In genomic region chr4:97990409-97990808, GRCh38 we compare ENCODE assay signal across 33 cellular contexts.
DNase-seq lines count a peak whose midpoint lies in the region; ATAC-seq, FAIRE-seq and TF ChIP-seq lines count a peak whose summit lies in the region.
"Had no signal": no experiment of that assay in that cellular context is flagged by ENCODE, and none has a peak within 500 bp of the region (broad histone marks: within the 10 kb centered on the region; RNA-seq: fewer than 3 reads in every experiment).

No MANE protein-coding gene starts in this region.

- no peak overlapping the region for H3K27ac ChIP-seq in H1 (ENCODE audit: low read depth, low read length)
- H3K27ac ChIP-seq: 22Rv1; A549; BLaER1; BLaER1 treated with 17β-estradiol and CSF1 and Interleukin-3, amounts not matched to agents 10 nM and 100 nM; C4-2B had no signal

- no peak overlapping the region for H2BK20ac ChIP-seq in H1 (ENCODE audit: low read length)

- H4K20me1 ChIP-seq in H1 (replicated peaks in 1 of 2; ENCODE audit: control insufficient read depth in 1 of 2, insufficient read depth in 2 of 2, low read length in 2 of 2): no peaks in the 10 kb centered on the region
- H4K20me1 ChIP-seq: BLaER1; BLaER1 treated with 17β-estradiol and CSF1 and Interleukin-3, amounts not matched to agents 10 nM and 100 nM had no signal

- H3K18ac ChIP-seq in H1 (ENCODE audit: extremely low read depth, low read length): no peak overlapping the region

- H3K79me2 ChIP-seq in H1 (ENCODE audit: control insufficient read depth in 1 of 2, insufficient read depth in 2 of 2, low read length in 2 of 2): no peaks in the 10 kb centered on the region

- H2AK5ac ChIP-seq in H1 (ENCODE audit: low read depth, low read length): no peak overlapping the region

- no peak overlapping the region for H3K4ac ChIP-seq in H1 (replicated peaks; ENCODE audit: insufficient read length, low read depth, low read length)

- TF ChIP-seq EP300 in H1 (IDR thresholded peaks at IDR 0.05; ENCODE audit: borderline replicate concordance in 1 of 2, low read depth in 2 of 2, low read length in 2 of 2): no peak

- H4K8ac ChIP-seq in H1 (ENCODE audit: extremely low read depth, insufficient read depth, low read length): no peak overlapping the region

- H2BK120ac ChIP-seq in H1 (replicated peaks; ENCODE audit: low read depth, low read length): no peak overlapping the region

- H3K23ac ChIP-seq in H1 (ENCODE audit: insufficient read length): no peak overlapping the region

- no peak overlapping the region for H3K4me3 ChIP-seq in H1 (ENCODE audit: extremely low read depth in 1 of 4, insufficient read depth in 2 of 4, low read depth in 3 of 4, low read length in 4 of 4)
- H3K4me3 ChIP-seq: A549; BLaER1; BLaER1 treated with 17β-estradiol and CSF1 and Interleukin-3, amounts not matched to agents 10 nM and 100 nM had no signal

- no peaks in the 10 kb centered on the region; the same call in 1 of the 2 replicates for H3K23me2 ChIP-seq in H1 (ENCODE audit: low read depth, low read length)

- CTCF ChIA-PET in H1 (lab: Charles Lee; ENCODE audit: partially characterized antibody): no interaction called here

- no peak for TF ChIP-seq POLR2A in H1 (IDR thresholded peaks at IDR 0.05; ENCODE audit: control extremely low read depth in 1 of 2, low read depth in 2 of 2, low read length in 2 of 2)

- H2AFZ ChIP-seq in H1 (ENCODE audit: low read length): no peak overlapping the region

- TF ChIP-seq CTCF in H1 (IDR thresholded peaks at IDR 0.05; ENCODE audit: control extremely low read depth in 1 of 3, insufficient read depth in 1 of 3, low read depth in 1 of 3, low read length in 3 of 3): no peak

- WGBS in H1 (ENCODE audit: extremely low coverage in 1 of 2, insufficient coverage in 1 of 2, insufficient read length in 1 of 2, insufficient replicate concordance in 2 of 2, low coverage in 1 of 2, low lambda C conversion rate in 2 of 2, missing lambda C conversion rate in 1 of 2), 2 experiments: 89% methylated on average over 1 of the region's 1 CpG; no CpG with 5 or more reads in 1 of the 2 experiments

- no peak for DNase-seq in H1 (ENCODE audit: low read depth in 1 of 2, low spot score in 2 of 2)
- no peak for DNase-seq in stimulated activated naive B cell treated with anti-CD40 and anti-IgM and Interleukin-4, amounts not matched to agents 10 μg/mL and 1 μg/mL and 100 μg/mL, for 72 hours
- DNase-seq in SIG-M5 (lab: John Stamatoyannopoulos, UW): no peak
- DNase-seq: 8988T; ACHN; AML-193; BE2C; C1 segment of cervical spinal cord; Caco-2; Calu3; CD4-positive, alpha-beta memory T cell; CD4-positive, alpha-beta T cell; CD4-positive, CD25-positive, alpha-beta regulatory T cell; CD8-positive, alpha-beta memory T cell; CD8-positive, alpha-beta T cell; COR-L47; DMS 273 treated with DMSO at 0.1 percent for 48 hours; DMS153; DMS53; DMS79; DMS79 treated with DMSO at 0.1 percent for 48 hours; DND-41; EL had no signal

- H2BK5ac ChIP-seq in H1 (ENCODE audit: low read depth, low read length): no peak overlapping the region

- H3K14ac ChIP-seq in H1 (ENCODE audit: insufficient read length): no peak overlapping the region

- H4K5ac ChIP-seq in H1 (ENCODE audit: insufficient read length, low read depth, low read length): no peak overlapping the region

- H3K4me1 Mint-ChIP-seq in stimulated activated naive B cell treated with anti-CD40 and anti-IgM and Interleukin-4, amounts not matched to agents 10 μg/mL and 1 μg/mL and 100 μg/mL, for 72 hours: no peaks in the 10 kb centered on the region
- H3K4me1 Mint-ChIP-seq: B cell; CD14-positive monocyte; CD4-positive, alpha-beta memory T cell; CD4-positive, CD25-positive, alpha-beta regulatory T cell; CD8-positive, alpha-beta memory T cell had no signal

- H3K79me1 ChIP-seq in H1 (ENCODE audit: low read depth, low read length): no peaks in the 10 kb centered on the region

- no peak overlapping the region for H3K27ac Mint-ChIP-seq in stimulated activated naive B cell treated with anti-CD40 and anti-IgM and Interleukin-4, amounts not matched to agents 10 μg/mL and 1 μg/mL and 100 μg/mL, for 72 hours
- H3K27ac Mint-ChIP-seq: B cell; CD14-positive monocyte; CD4-positive, alpha-beta memory T cell; CD4-positive, alpha-beta T cell; CD4-positive, CD25-positive, alpha-beta regulatory T cell; CD8-positive, alpha-beta memory T cell; CD8-positive, alpha-beta T cell had no signal

- H3K9me3 ChIP-seq in H1 (ENCODE audit: insufficient read depth in 2 of 2, low read depth in 1 of 2, low read length in 1 of 2): peaks cover 0 to 3% of the 10 kb centered on the region in 2 experiments; a peak in 2 of 4 replicates
- H3K9me3 ChIP-seq: A549, BE2C, Caco-2 had no signal

- H2BK12ac ChIP-seq in H1 (ENCODE audit: low read depth, low read length): no peak overlapping the region

- no peaks in the 10 kb centered on the region for H3K4me1 ChIP-seq in H1 (replicated peaks in 1 of 4; ENCODE audit: control insufficient read depth in 3 of 4, insufficient read depth in 4 of 4, low read length in 3 of 4)
- H3K4me1 ChIP-seq: A549, BE2C, BLaER1, Caco-2 had no signal

- no peak overlapping the region for H3K56ac ChIP-seq in H1 (replicated peaks; ENCODE audit: insufficient read length, low read depth, low read length)

- H3K36me3 ChIP-seq in H1 (ENCODE audit: control insufficient read depth in 2 of 4, insufficient read depth in 4 of 4, low read length in 3 of 4): no peaks in the 10 kb centered on the region
- H3K36me3 ChIP-seq: BE2C; BLaER1; BLaER1 treated with 17β-estradiol and CSF1 and Interleukin-3, amounts not matched to agents 10 nM and 100 nM had no signal

- peaks cover 14 to 17% of the 10 kb centered on the region in 2 donors for H3K9me3 Mint-ChIP-seq in stimulated activated naive B cell treated with anti-CD40 and anti-IgM and Interleukin-4, amounts not matched to agents 10 μg/mL and 1 μg/mL and 100 μg/mL, for 72 hours

- ATAC-seq in stimulated activated naive B cell treated with anti-CD40 and anti-IgM and Interleukin-4, amounts not matched to agents 10 μg/mL and 1 μg/mL and 100 μg/mL, for 72 hours (replicated peaks): peak; percentile 65 to 68
- ATAC-seq in GM21390 (IDR thresholded peaks at IDR 0.05; ENCODE audit: unreplicated experiment): no peak
- ATAC-seq: A549; CD8-positive, alpha-beta T cell had no signal

- POLR2A ChIA-PET in H1 (lab: Charles Lee; ENCODE audit: partially characterized antibody): no interaction called here

- H3K4me2 ChIP-seq in H1 (ENCODE audit: insufficient read depth in 1 of 2, low read depth in 2 of 2, low read length in 2 of 2): no peak overlapping the region
- H3K4me2 ChIP-seq: A549; BLaER1; BLaER1 treated with 17β-estradiol and CSF1 and Interleukin-3, amounts not matched to agents 10 nM and 100 nM had no signal

- H3K27me3 Mint-ChIP-seq in stimulated activated naive B cell treated with anti-CD40 and anti-IgM and Interleukin-4, amounts not matched to agents 10 μg/mL and 1 μg/mL and 100 μg/mL, for 72 hours: no peaks in the 10 kb centered on the region
- H3K27me3 Mint-ChIP-seq: B cell; CD4-positive, alpha-beta memory T cell; CD4-positive, alpha-beta T cell had no signal

- H3K27me3 ChIP-seq in H1 (replicated peaks in 1 of 4; ENCODE audit: control insufficient read depth in 3 of 4, extremely low read depth in 1 of 4, insufficient read depth in 3 of 4, low read length in 3 of 4): no peaks in the 10 kb centered on the region
- H3K27me3 ChIP-seq: BE2C; BLaER1; BLaER1 treated with 17β-estradiol and CSF1 and Interleukin-3, amounts not matched to agents 10 nM and 100 nM had no signal

- H3K4me3 Mint-ChIP-seq in stimulated activated naive B cell treated with anti-CD40 and anti-IgM and Interleukin-4, amounts not matched to agents 10 μg/mL and 1 μg/mL and 100 μg/mL, for 72 hours: no peak overlapping the region
- H3K4me3 Mint-ChIP-seq: B cell; CD14-positive monocyte; CD4-positive, alpha-beta memory T cell; CD4-positive, alpha-beta T cell; CD4-positive, CD25-positive, alpha-beta regulatory T cell; CD8-positive, alpha-beta memory T cell; CD8-positive, alpha-beta T cell had no signal

- H2BK15ac ChIP-seq in H1 (ENCODE audit: low read length): no peak overlapping the region

- H4K91ac ChIP-seq in H1 (replicated peaks; ENCODE audit: insufficient read length, low read length): no peak overlapping the region

- TF ChIP-seq RAD21 in H1 (IDR thresholded peaks at IDR 0.05 in 1 of 2, conservative IDR thresholded peaks at IDR 0.05 in 1 of 2; ENCODE audit: low read depth in 2 of 2, low read length in 2 of 2): no peak

- no peaks in the 10 kb centered on the region for H3K36me3 Mint-ChIP-seq in stimulated activated naive B cell treated with anti-CD40 and anti-IgM and Interleukin-4, amounts not matched to agents 10 μg/mL and 1 μg/mL and 100 μg/mL, for 72 hours
- H3K36me3 Mint-ChIP-seq: CD14-positive monocyte; CD4-positive, alpha-beta memory T cell; CD4-positive, CD25-positive, alpha-beta regulatory T cell; CD8-positive, alpha-beta memory T cell; CD8-positive, alpha-beta T cell had no signal

- peak; percentile 7 for FAIRE-seq in H1 (lab: Jason Lieb, UNC)
- FAIRE-seq: A204.1, A549, D721Med had no signal

- H3K9ac ChIP-seq in H1 (replicated peaks in 1 of 4; ENCODE audit: extremely low read depth in 1 of 4, low read depth in 3 of 4, low read length in 3 of 4): no peak overlapping the region
- H3K9ac ChIP-seq: BLaER1; BLaER1 treated with 17β-estradiol and CSF1 and Interleukin-3, amounts not matched to agents 10 nM and 100 nM had no signal

TF ChIP-seq in H1, 55 proteins besides CTCF, POLR2A, EP300 and RAD21 (continues in another document):
- TF ChIP-seq RFX5 (IDR thresholded peaks at IDR 0.05; ENCODE audit: borderline replicate concordance, low read depth, low read length): no peak
- TF ChIP-seq KDM4A (IDR thresholded peaks at IDR 0.05; ENCODE audit: low read depth, low read length, severe bottlenecking): no peak
- no peak for TF ChIP-seq NRF1 (IDR thresholded peaks at IDR 0.05; ENCODE audit: low read depth, low read length)
- no peak for TF ChIP-seq SIX5 (IDR thresholded peaks at IDR 0.05; ENCODE audit: low read depth, low read length)
- TF ChIP-seq SIRT6 (IDR thresholded peaks at IDR 0.05; ENCODE audit: low read length): no peak
- TF ChIP-seq RBBP5 (IDR thresholded peaks at IDR 0.05; ENCODE audit: borderline replicate concordance, low read depth, low read length): no peak
- TF ChIP-seq RXRA (IDR thresholded peaks at IDR 0.05; ENCODE audit: insufficient read depth, low read depth, low read length): no peak
- TF ChIP-seq CHD1 (IDR thresholded peaks at IDR 0.05; ENCODE audit: low read depth, low read length): no peak
